20 cellular contexts compared by ENCODE assay signal in genomic region chr2:33491685-33492084, GRCh38. TPM values are rescaled to one million over a fixed set of nuclear protein-coding genes. Genes with fewer than 3 reads are reported as not detected.
DNase-seq lines count a peak whose midpoint lies in the region; ATAC-seq, FAIRE-seq and TF ChIP-seq lines count a peak whose summit lies in the region.
"Had no signal": no experiment of that assay in that cellular context is flagged by ENCODE, and none has a peak within 500 bp of the region (broad histone marks: within the 10 kb centered on the region; RNA-seq: fewer than 3 reads in every experiment).

No MANE protein-coding gene starts in this region.

- DNase-seq in GM19239 (ENCODE audit: insufficient read length, low spot score) (no peak), NAMALWA (ENCODE audit: low spot score) (peak; percentile 64), K562 (ENCODE audit: extremely low read depth in 1 of 4, low spot score in 3 of 4) (no peak), neural progenitor cell (ENCODE audit: low spot score) (peak; percentile 54), omental fat pad (ENCODE audit: low spot score) (no peak), NCI-H345 treated with DMSO at 0.1 percent for 48 hours (lab: John Stamatoyannopoulos, UW; ENCODE audit: unreplicated experiment) (no peak), RCC 7860 (ENCODE audit: low spot score) (no peak)
- DNase-seq: activated naive CD8-positive, alpha-beta T cell treated with anti-CD3 and anti-CD28 coated beads for 36 hours; cortex of kidney; gastrocnemius medialis; naive thymus-derived CD4-positive, alpha-beta T cell; NCI-H1694 treated with DMSO at 0.1 percent for 48 hours; NCI-H524; tibial artery had no signal

- no peak overlapping the region for H3K27ac Mint-ChIP-seq in neural progenitor cell
- H3K27ac Mint-ChIP-seq: activated naive CD8-positive, alpha-beta T cell treated with anti-CD3 and anti-CD28 coated beads for 36 hours; brain; naive thymus-derived CD4-positive, alpha-beta T cell had no signal

- WGBS in K562 (ENCODE audit: insufficient coverage, low coverage, missing lambda C conversion rate) = 3% methylated on average over 3 of the region's 3 CpGs

- in situ Hi-C loops in K562 (cut with MboI) = no loop called here

- H3K4me3 Mint-ChIP-seq in neural progenitor cell = no peak overlapping the region
- H3K4me3 Mint-ChIP-seq: activated naive CD8-positive, alpha-beta T cell treated with anti-CD3 and anti-CD28 coated beads for 36 hours; brain; naive thymus-derived CD4-positive, alpha-beta T cell had no signal

- no peaks in the 10 kb centered on the region for H3K36me3 ChIP-seq in K562 (ENCODE audit: control insufficient read depth, insufficient read depth, low read length)
- H3K36me3 ChIP-seq in neural progenitor cell = no peaks in the 10 kb centered on the region
- H3K36me3 ChIP-seq: gastrocnemius medialis, tibial artery had no signal

- H3K9me1 ChIP-seq in K562 (ENCODE audit: control insufficient read depth, insufficient read depth, low read length) = no peaks in the 10 kb centered on the region

- H3F3A ChIP-seq in neural progenitor cell (ENCODE audit: low read depth) = no peaks in the 10 kb centered on the region

- H3K4me2 ChIP-seq in K562 (ENCODE audit: insufficient read depth, low read length) (no peak overlapping the region), neural progenitor cell (no peak overlapping the region)
- H3K4me2 ChIP-seq: smooth muscle cell had no signal

- H3K9ac ChIP-seq in K562 (ENCODE audit: insufficient read depth in 1 of 2, low read depth in 2 of 2, low read length in 2 of 2) (no peak overlapping the region), neural progenitor cell (no peak overlapping the region)

- H3K4me1 Mint-ChIP-seq in neural progenitor cell = no peaks in the 10 kb centered on the region
- H3K4me1 Mint-ChIP-seq: brain had no signal

- POLR2A ChIA-PET in K562 (lab: Yijun Ruan, JAX) = no interaction called here

- intact Hi-C loops in K562 (cut with micrococcal nuclease) = no loop called here

- H3K27ac ChIP-seq in K562 (ENCODE audit: extremely low read depth, low read depth, low read length) = no peak overlapping the region
- no peak overlapping the region for H3K27ac ChIP-seq in neural progenitor cell
- H3K27ac ChIP-seq: epithelial cell of prostate, tibial artery had no signal

- peak; percentile 79 for FAIRE-seq in GM19239 (lab: Jason Lieb, UNC)
- FAIRE-seq in K562 (lab: Jason Lieb, UNC) = no peak
- no peak for FAIRE-seq in RCC 7860 (lab: Jason Lieb, UNC)
- FAIRE-seq: D721Med had no signal

- BruUV-seq in K562 (replicated peaks; lab: Mats Ljungman, UMichigan) = no TSS peak

- H3K79me2 ChIP-seq in K562 (ENCODE audit: control insufficient read depth, insufficient read depth, low read length) = no peaks in the 10 kb centered on the region
- no peaks in the 10 kb centered on the region for H3K79me2 ChIP-seq in neural progenitor cell (ENCODE audit: low read depth)

- no peak for ATAC-seq in K562
- no peak for ATAC-seq in omental fat pad (ENCODE audit: low FRiP score)
- ATAC-seq: HCT116; naive thymus-derived CD4-positive, alpha-beta T cell had no signal

- TF ChIP-seq CTCF in K562 (IDR thresholded peaks at IDR 0.05 in 2 of 3, conservative IDR thresholded peaks at IDR 0.05 in 1 of 3; ENCODE audit: insufficient read depth in 2 of 3, low read depth in 1 of 3, low read length in 3 of 3) (no peak), neural progenitor cell (IDR thresholded peaks at IDR 0.05) (no peak), omental fat pad (IDR thresholded peaks at IDR 0.05) (no peak)

- H3K27me3 ChIP-seq in K562 (ENCODE audit: control insufficient read depth in 2 of 2, insufficient read depth in 2 of 2, low read length in 2 of 2) (peaks cover 0 to 10% of the 10 kb centered on the region in 2 experiments; a peak in 2 of 5 replicates), neural progenitor cell (no peaks in the 10 kb centered on the region)
- H3K27me3 ChIP-seq: gastrocnemius medialis, tibial artery had no signal

- H2AFZ ChIP-seq in K562 (ENCODE audit: low read depth, low read length) (no peak overlapping the region), neural progenitor cell (replicated peaks) (no peak overlapping the region)

- H3K4me1 ChIP-seq in K562 (replicated peaks in 1 of 2; ENCODE audit: control insufficient read depth in 2 of 2, insufficient read depth in 2 of 2, low read length in 2 of 2) (no peaks in the 10 kb centered on the region), neural progenitor cell (no peaks in the 10 kb centered on the region)

- H3K36me3 Mint-ChIP-seq in neural progenitor cell = no peaks in the 10 kb centered on the region
- H3K36me3 Mint-ChIP-seq: brain had no signal

- H3K4me3 ChIP-seq in K562 (no peak overlapping the region), neural progenitor cell (no peak overlapping the region)
- H3K4me3 ChIP-seq: gastrocnemius medialis, lung, smooth muscle cell, tibial artery had no signal

- H3K9me3 ChIP-seq in K562 (replicated peaks; ENCODE audit: control insufficient read depth, insufficient read depth, low read depth, low read length) (no peaks in the 10 kb centered on the region; the same call in 1 of the 2 replicates), neural progenitor cell (ENCODE audit: low read depth) (peaks cover 6% of the 10 kb centered on the region)

- peaks cover under 1% of the 10 kb centered on the region for H3K9me3 Mint-ChIP-seq in neural progenitor cell

- no peak for TF ChIP-seq EP300 in K562 (IDR thresholded peaks at IDR 0.05; ENCODE audit: low read length)

- no peaks in the 10 kb centered on the region for H4K20me1 ChIP-seq in K562 (replicated peaks; ENCODE audit: control insufficient read depth, insufficient read depth, low read length)
- no peaks in the 10 kb centered on the region for H4K20me1 ChIP-seq in neural progenitor cell (ENCODE audit: low read depth)

- CTCF ChIA-PET in K562 (lab: Yijun Ruan, JAX; ENCODE audit: low intra/inter-chr PET ratio) = no interaction called here

- H3K27me3 Mint-ChIP-seq in neural progenitor cell (ENCODE audit: insufficient read depth, low read depth) = peaks cover 2% of the 10 kb centered on the region
- H3K27me3 Mint-ChIP-seq: brain had no signal

- no peak for TF ChIP-seq POLR2A in K562 (conservative IDR thresholded peaks at IDR 0.05)

- no peak for TF ChIP-seq RAD21 in K562 (CRISPR knock-in tag; conservative IDR thresholded peaks at IDR 0.05 in 1 of 2, IDR thresholded peaks at IDR 0.05 in 1 of 2)

TF ChIP-seq in K562, 482 proteins besides CTCF, POLR2A, EP300 and RAD21:
- TF ChIP-seq DEAF1 (CRISPR knock-in tag; IDR thresholded peaks at IDR 0.05) = no peak
- peak; percentile 67 for TF ChIP-seq NFIC (IDR thresholded peaks at IDR 0.05)
- TF ChIP-seq YBX1 (IDR thresholded peaks at IDR 0.05) = no peak

RNA-seq across cellular contexts. Expression of gene RASGRP3, which starts 15.2 kb away (rescaled TPM):
- total RNA-seq in K562 (2011; cell fraction: chromatin; rRNA removed; ENCODE audit: low replicate concordance) = 0.39 and 1.3 TPM in 2 replicates
- total RNA-seq in K562 (2011; cell fraction: nucleolus; rRNA removed) = 0.53 and 1.2 TPM in 2 replicates
- 0.51 and 0.76 TPM in 2 replicates for total RNA-seq in K562 (2011; cell fraction: nucleoplasm; rRNA removed)
- 0.18 and 0.24 TPM in 2 replicates for total RNA-seq in K562 (2014; rRNA removed)
- total RNA-seq in K562 (2014; rRNA removed; fragmentation: Illumina TruSeq; extraction: Trizol) = 0.76 and 1.6 TPM in 2 replicates
- 0.91 and 1.3 TPM in 2 replicates for total RNA-seq in K562 (2015; rRNA removed; fragmentation: Illumina TruSeq; extraction: Trizol)
- total RNA-seq in K562 (2021) = 1.1 and 1.2 TPM in 2 replicates
- polyA plus RNA-seq in K562 (2011; rRNA removed) = 0.73 and 1.7 TPM in 2 replicates
- polyA plus RNA-seq in K562 (2011; cell fraction: cytosol; rRNA removed) = 0.67 and 0.80 TPM in 2 replicates
- polyA plus RNA-seq in K562 (2011; cell fraction: nucleus; rRNA removed) = 0.79 and 0.95 TPM in 2 replicates
- 0.44 and 6.6 TPM in 2 replicates for polyA plus RNA-seq in K562 (2012)
- polyA plus RNA-seq in K562 (2014; fragmentation: Illumina TruSeq; extraction: Trizol) = 1.2 and 1.4 TPM in 2 replicates
- polyA plus RNA-seq in K562 (2014; fragmentation: Nextera tagmentation; extraction: Ambion mirVana) = 1 to 10 TPM; 1.6 TPM
- 1.2 and 1.5 TPM in 2 replicates for polyA plus RNA-seq in K562 (2014; rRNA removed)
- 0.72 and 1.5 TPM in 2 replicates for polyA minus RNA-seq in K562 (2011; rRNA and poly(A)+ RNA removed)
- not detected in 2 replicates for polyA minus RNA-seq in K562 (2011; cell fraction: cytosol; rRNA and poly(A)+ RNA removed)
- 0.44 and 0.54 TPM in 2 replicates for polyA minus RNA-seq in K562 (2011; cell fraction: nucleus; rRNA and poly(A)+ RNA removed)
- not detected in 2 replicates for total RNA-seq in neural progenitor cell (ENCODE audit: low replicate concordance)
- 10 to 100 TPM; 11.8 to 42.2 (median 26.1) TPM for total RNA-seq in omental fat pad

Comparison
In these comparisons a context has a peak if more than half of its experiments do, and no peak if none do; other contexts are left out.
1. DNase-seq: peak in NAMALWA (single experiment) and neural progenitor cell (single experiment); none in GM19239 (single experiment), K562 (0 of 4), omental fat pad (single experiment), NCI-H345 treated with DMSO at 0.1 percent for 48 hours (single experiment) and RCC 7860 (single experiment).
2. RNA of gene RASGRP3, which starts 15.2 kb away (total RNA-seq): 11.8 to 42.2 TPM in omental fat pad; 0.18 to 1.6 TPM in K562 and not detected in neural progenitor cell; every median in the first group is over 4 times any median in the second.